ENCODE assay signal across 9 cellular contexts in genomic region chr1:119714583-119714982, GRCh38. TPM values are rescaled to one million over a fixed set of nuclear protein-coding genes. Genes with fewer than 3 reads are reported as not detected.
DNase-seq lines count a peak whose midpoint lies in the region; ATAC-seq, FAIRE-seq and TF ChIP-seq lines count a peak whose summit lies in the region.
"Had no signal": no experiment of that assay in that cellular context is flagged by ENCODE, and none has a peak within 500 bp of the region (broad histone marks: within the 10 kb centered on the region; RNA-seq: fewer than 3 reads in every experiment).

No MANE protein-coding gene starts in this region.

- no peak for ATAC-seq in PC-3

- BruUV-seq in PC-3 (replicated peaks; lab: Mats Ljungman, UMichigan): no TSS peak

- H3K9me3 ChIP-seq in HEK293 (ENCODE audit: control insufficient read depth, insufficient read depth, low read depth, low read length): no peaks in the 10 kb centered on the region
- no peaks in the 10 kb centered on the region for H3K9me3 ChIP-seq in PC-3 (ENCODE audit: low read length)
- H3K9me3 ChIP-seq in esophagus squamous epithelium: no peaks in the 10 kb centered on the region
- no peaks in the 10 kb centered on the region for H3K9me3 ChIP-seq in sigmoid colon

- CTCF ChIA-PET in HEK293 (lab: Yijun Ruan, JAX): no interaction called here
- CTCF ChIA-PET in PC-3 (lab: Charles Lee): no interaction called here

- TF ChIP-seq CTCF in HEK293 (tag by site-specific recombination; IDR thresholded peaks at IDR 0.05) (no peak), PC-3 (conservative IDR thresholded peaks at IDR 0.05; ENCODE audit: low read depth, low read length) (no peak), esophagus squamous epithelium (IDR thresholded peaks at IDR 0.05) (no peak), sigmoid colon (IDR thresholded peaks at IDR 0.05) (no peak)

- no peak overlapping the region for H2AFZ ChIP-seq in PC-3 (ENCODE audit: low read length)

- no peaks in the 10 kb centered on the region for H3K9me2 ChIP-seq in PC-3 (replicated peaks; ENCODE audit: low read length)

- H3K27me3 ChIP-seq in PC-3 (ENCODE audit: low read length) (no peaks in the 10 kb centered on the region), esophagus squamous epithelium (peaks cover 0 to 12% (median 0%) of the 10 kb centered on the region in 4 donors), sigmoid colon (no peaks in the 10 kb centered on the region)

- DNase-seq in PC-3: no peak
- no peak for DNase-seq in esophagus squamous epithelium (lab: John Stamatoyannopoulos, UW)
- no peak for DNase-seq in sigmoid colon
- no peak for DNase-seq in NK-92 treated with Interleukin-12 subunit alpha and Interleukin-12 subunit beta, amount 100 ng/mL, for 24 hours (lab: John Stamatoyannopoulos, UW)
- no peak for DNase-seq in NCI-H510A treated with DMSO at 0.1 percent for 48 hours (lab: John Stamatoyannopoulos, UW)
- no peak for DNase-seq in HTR-8/SVneo (ENCODE audit: insufficient read length, low spot score)
- DNase-seq: activated naive CD4-positive, alpha-beta T cell treated with Interleukin-2 at 50 U/mL for 16 hours had no signal

- no peak for FAIRE-seq in HTR-8/SVneo (lab: Jason Lieb, UNC)

- peak overlapping the region; percentile 94 for H3K4me2 ChIP-seq in PC-3 (ENCODE audit: low read length)

- no peaks in the 10 kb centered on the region for H3F3A ChIP-seq in PC-3 (ENCODE audit: low read length, unreplicated experiment)

- WGBS in esophagus squamous epithelium, 2 donors: 71 to 74% methylated on average over 7 to 8 of the region's 8 CpGs
- 86 to 91% methylated on average over 8 of the region's 8 CpGs for WGBS in sigmoid colon, 2 donors

- H3K9ac ChIP-seq in PC-3 (ENCODE audit: low read length): no peak overlapping the region

- POLR2A ChIA-PET in HEK293 (lab: Yijun Ruan, JAX) (interaction anchor here (1.3 kb wide), 1 partner anchor 67 kb away, joined by 5 read pairs; the partner anchor contains the start of gene ZNF697), PC-3 (lab: Charles Lee; ENCODE audit: unreplicated experiment) (no interaction called here)

- no peak for TF ChIP-seq POLR2A in esophagus squamous epithelium (IDR thresholded peaks at IDR 0.05)
- TF ChIP-seq POLR2A in sigmoid colon (IDR thresholded peaks at IDR 0.05): no peak

- H3K79me2 ChIP-seq in PC-3 (ENCODE audit: low read length): peaks cover 61% of the 10 kb centered on the region

- 0 out of 2 replicates have a peak, but pooled peaks cover 16% of the 10 kb centered on the region for H4K20me1 ChIP-seq in PC-3 (ENCODE audit: low read length)

- no peak overlapping the region for H3K27ac ChIP-seq in HEK293 (ENCODE audit: extremely low read depth, low read depth, low read length)
- no peak overlapping the region for H3K27ac ChIP-seq in PC-3 (ENCODE audit: low read length)
- peak overlapping the region in 3 of 4 donors; percentile 86 to 88 (median 87) for H3K27ac ChIP-seq in esophagus squamous epithelium
- H3K27ac ChIP-seq in sigmoid colon: peak overlapping the region in 3 of 4 donors; percentile 78 to 89 (median 84)

- H3K4me3 ChIP-seq in HEK293 (ENCODE audit: low read depth, low read length) (no peak overlapping the region), PC-3 (ENCODE audit: low read length) (0 out of 2 replicates have a peak overlapping the region, but pooled peaks have one; percentile 98), esophagus squamous epithelium (peak overlapping the region in 1 of 4 donors; percentile 72), sigmoid colon (no peak overlapping the region)

- H3K36me3 ChIP-seq in HEK293 (ENCODE audit: control insufficient read depth in 2 of 2, insufficient read depth in 1 of 2, low read length in 2 of 2) (peaks cover 0 to 6% of the 10 kb centered on the region in 2 experiments; a peak in 1 of 3 replicates), PC-3 (ENCODE audit: low read depth, low read length) (no peaks in the 10 kb centered on the region), esophagus squamous epithelium (no peaks in the 10 kb centered on the region), sigmoid colon (no peaks in the 10 kb centered on the region)

- H3K4me1 ChIP-seq in HEK293 (ENCODE audit: control insufficient read depth, insufficient read depth, low read length) (peaks cover 15% of the 10 kb centered on the region), PC-3 (ENCODE audit: insufficient read depth, low read length) (peaks cover 18% of the 10 kb centered on the region), esophagus squamous epithelium (peaks cover 10 to 47% (median 22%) of the 10 kb centered on the region in 3 donors), sigmoid colon (peaks cover 0 to 30% (median 19%) of the 10 kb centered on the region in 4 donors)

- TF ChIP-seq EP300 in sigmoid colon (IDR thresholded peaks at IDR 0.05): no peak

- intact Hi-C loops in PC-3 (cut with micrococcal nuclease): no loop called here
- intact Hi-C loops in esophagus squamous epithelium (cut with DNase I): no loop called here
- intact Hi-C loops in sigmoid colon (cut with DNase I): loop anchor here (5.0 kb wide), 1 partner anchor 387 kb away; no protein-coding TSS in a partner anchor

TF ChIP-seq in HEK293, 187 proteins besides CTCF, POLR2A, EP300 and RAD21:
- TF ChIP-seq ZNF121 (tag by site-specific recombination; IDR thresholded peaks at IDR 0.05) (peak; percentile 94), OVOL3 (tag by site-specific recombination; IDR thresholded peaks at IDR 0.05) (no peak), PATZ1 (tag by site-specific recombination; IDR thresholded peaks at IDR 0.05) (0 out of 2 replicates have a peak, but pooled peaks have one; percentile 26), KLF7 (tag by site-specific recombination; IDR thresholded peaks at IDR 0.05; ENCODE audit: borderline replicate concordance) (no peak), ZNF561 (tag by site-specific recombination; IDR thresholded peaks at IDR 0.05; ENCODE audit: borderline replicate concordance) (no peak), ZNF600 (tag by site-specific recombination; IDR thresholded peaks at IDR 0.05) (no peak), ZNF776 (tag by site-specific recombination; IDR thresholded peaks at IDR 0.05; ENCODE audit: borderline replicate concordance) (no peak), ZNF202 (tag by site-specific recombination; IDR thresholded peaks at IDR 0.05; ENCODE audit: borderline replicate concordance) (no peak), ZNF274 (IDR thresholded peaks at IDR 0.05; ENCODE audit: low read length) (no peak), ZNF274 (tag by site-specific recombination; IDR thresholded peaks at IDR 0.05; ENCODE audit: borderline replicate concordance) (no peak), ZNF404 (tag by site-specific recombination; IDR thresholded peaks at IDR 0.05) (no peak)

RNA-seq across cellular contexts. Expression of gene PHGDH, which starts 2.8 kb away (rescaled TPM):
- total RNA-seq in PC-3 (2014; rRNA removed) (134 and 155 TPM in 2 replicates), esophagus squamous epithelium (10 to 100 TPM; 34.5 to 89.7 (median 43.2) TPM), sigmoid colon (10 to 100 TPM; 15.8 to 37.7 (median 26.0) TPM)
- 10 to 100 TPM in 1 of 3 donors, 1 to 10 TPM in 2; 3.9 to 27.1 (median 7.8) TPM for polyA plus RNA-seq in sigmoid colon

RNA-seq across cellular contexts. Expression of gene HMGCS2, which starts 54.1 kb away (rescaled TPM):
- total RNA-seq in PC-3 (2014; rRNA removed) (not detected in 2 replicates), esophagus squamous epithelium (10 to 100 TPM in 1 of 4 donors, 1 to 10 TPM in 2, not detected in 1; 1.1 to 27.0 (median 2.5) TPM), sigmoid colon (1 to 10 TPM in 1 of 4 donors, not detected in 3; 2.8 TPM)
- polyA plus RNA-seq in sigmoid colon: 100 to 1,000 TPM in 2 of 3 donors, 10 to 100 TPM in 1; 53.9 to 607 (median 276) TPM
- total RNA-seq: fibroblast of lung had no signal
- polyA plus RNA-seq: fibroblast of lung had no signal

Comparison
In these comparisons a context has a peak if more than half of its experiments do, and no peak if none do; other contexts are left out.
1. H3K27ac ChIP-seq: peak in esophagus squamous epithelium (3 of 4) and sigmoid colon (3 of 4); none in HEK293 (single experiment) and PC-3 (single experiment).